ENCODE assay signal across 34 cellular contexts in the genomic region with DNA sequence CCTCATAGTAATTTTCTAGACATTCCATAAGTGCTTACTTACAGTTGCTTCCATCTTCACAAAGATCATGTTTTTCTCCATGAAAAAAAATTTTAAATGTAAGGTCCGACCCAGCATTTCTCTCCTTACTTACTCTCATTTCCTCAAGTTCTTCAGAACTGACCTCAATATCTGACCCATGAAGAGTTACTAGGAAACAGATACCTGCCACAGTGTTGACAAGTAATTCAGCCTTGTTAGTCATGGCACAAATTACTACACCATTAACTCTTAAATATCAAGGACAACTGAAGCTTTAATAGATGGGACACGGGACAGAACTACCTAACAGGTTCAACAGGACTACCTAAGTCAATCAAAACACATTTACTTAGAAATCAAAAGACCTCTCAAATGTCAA.
"Had no signal": no experiment of that assay in that cellular context is flagged by ENCODE, and none has a peak within 500 bp of the region (broad histone marks: within the 10 kb centered on the region; RNA-seq: fewer than 3 reads in every experiment).

No MANE protein-coding gene starts in this region.

- H3K27me3 ChIP-seq: adrenal gland, body of pancreas, breast epithelium, MG63 had no signal

- H3K27me3 Mint-ChIP-seq: activated B cell treated with CpG ODN at 0.5 μM for 24 hours; activated CD4-positive, alpha-beta memory T cell treated with anti-CD3 and anti-CD28 coated beads for 36 hours had no signal

- H3K36me3 ChIP-seq: adrenal gland, breast epithelium, MG63 had no signal

- ATAC-seq: activated naive CD4-positive, alpha-beta T cell treated with anti-CD3 and anti-CD28 coated beads, Interleukin-2, amount 50 U/mL, for 72 hours; activated T-cell treated with anti-CD3 and anti-CD28 coated beads, Interleukin-2, amount 50 U/mL, for 4 hours; body of pancreas had no signal

- H3K4me3 Mint-ChIP-seq: activated B cell treated with CpG ODN at 0.5 μM for 24 hours; activated CD4-positive, alpha-beta memory T cell treated with anti-CD3 and anti-CD28 coated beads for 36 hours; activated naive CD4-positive, alpha-beta T cell treated with anti-CD3 and anti-CD28 coated beads for 36 hours; activated T-cell treated with anti-CD3 and anti-CD28 coated beads, Interleukin-2, amount 50 U/mL, for 4 hours; activated T-helper 1 cell treated with anti-CD3 and anti-CD28 coated beads, Interleukin-12 subunit alpha, Interleukin-12 subunit beta, Interleukin-2, Interleukin-4 antibody, amounts not matched to agents 30 ng/mL and 10 ng/mL and 1 ng/mL, durations not matched to agents 14 hours and 24 hours and 36 hours had no signal

- H3K27ac Mint-ChIP-seq: activated B cell treated with CpG ODN at 0.5 μM for 24 hours; activated CD4-positive, alpha-beta memory T cell treated with anti-CD3 and anti-CD28 coated beads for 36 hours; activated naive CD4-positive, alpha-beta T cell treated with anti-CD3 and anti-CD28 coated beads for 36 hours; activated naive CD4-positive, alpha-beta T cell treated with anti-CD3 and anti-CD28 coated beads, Interleukin-2, amount 50 U/mL, for 72 hours; activated T-helper 1 cell treated with anti-CD3 and anti-CD28 coated beads, Interleukin-12 subunit alpha, Interleukin-12 subunit beta, Interleukin-2, Interleukin-4 antibody, amounts not matched to agents 30 ng/mL and 10 ng/mL and 1 ng/mL, durations not matched to agents 14 hours and 24 hours and 36 hours had no signal

- DNase-seq: activated B cell treated with CpG ODN at 0.5 μM for 24 hours; activated CD4-positive, alpha-beta memory T cell treated with anti-CD3 and anti-CD28 coated beads for 36 hours; activated CD4-positive, alpha-beta T cell treated with anti-CD3 and anti-CD28 coated beads for 4 hours; activated CD4-positive, alpha-beta T cell treated with anti-CD3 and anti-CD28 coated beads, Interleukin-2, amount 50 U/mL, for 1 hour; activated CD4-positive, CD25-positive, alpha-beta regulatory T cell treated with anti-CD3 and anti-CD28 coated beads, Interleukin-2, amount 50 U/mL, for 72 hours; activated CD8-positive, alpha-beta memory T cell treated with anti-CD3 and anti-CD28 coated beads, Interleukin-2, amount 50 U/mL, for 4 hours; activated gamma-delta T cell treated with Interleukin-2 at 50 U/mL for 16 hours; activated naive CD4-positive, alpha-beta T cell treated with anti-CD3 and anti-CD28 coated beads for 36 hours; activated T-cell treated with anti-CD3 and anti-CD28 coated beads for 4 hours; activated T-cell treated with anti-CD3 and anti-CD28 coated beads, Interleukin-2, amount 50 U/mL, for 4 hours; adrenal gland; body of pancreas; caudate nucleus; cerebellar nuclear complex; Kasumi-1; KG1; MG63; NCI-H1048; NCI-H1436 treated with DMSO at 0.1 percent for 48 hours; NCI-H1694 treated with DMSO at 0.1 percent for 48 hours; NCI-H2029; NCI-H345; NCI-H524 treated with DMSO at 0.1 percent for 48 hours; NCI-H774; Right ventricle myocardium superior; SW 1271; T-helper 1 cell; T-helper 2 cell; T-helper 9 cell had no signal

- H3K36me3 Mint-ChIP-seq: activated CD4-positive, alpha-beta memory T cell treated with anti-CD3 and anti-CD28 coated beads for 36 hours; activated naive CD4-positive, alpha-beta T cell treated with anti-CD3 and anti-CD28 coated beads, Interleukin-2, amount 50 U/mL, for 72 hours had no signal

- FAIRE-seq: astrocyte had no signal

- H3K4me1 Mint-ChIP-seq: activated B cell treated with CpG ODN at 0.5 μM for 24 hours had no signal

- H3K4me3 ChIP-seq: adrenal gland, body of pancreas, breast epithelium, MG63, PC-9 had no signal
